Comparison of ENCODE assay signal across 14 cellular contexts in genomic region chr3:137647179-137647578, GRCh38.
"Had no signal": no experiment of that assay in that cellular context is flagged by ENCODE, and none has a peak within 500 bp of the region (broad histone marks: within the 10 kb centered on the region; RNA-seq: fewer than 3 reads in every experiment).

No MANE protein-coding gene starts in this region.

- H3K36me3 ChIP-seq: right atrium auricular region, tibial artery, vagina had no signal

- H3K27me3 Mint-ChIP-seq: activated T-cell treated with anti-CD3 and anti-CD28 coated beads, Interleukin-2, amount 50 U/mL, for 24 hours had no signal

- H3K4me1 Mint-ChIP-seq: activated CD8-positive, alpha-beta memory T cell treated with anti-CD3 and anti-CD28 coated beads, Interleukin-2, amount 10 ng/mL, durations not matched to agents 7 days and 5 days had no signal

- H3K4me1 ChIP-seq: right atrium auricular region, tibial artery, vagina had no signal

- H3K9me3 ChIP-seq: right atrium auricular region, tibial artery, vagina had no signal

- H3K4me3 ChIP-seq: right atrium auricular region, skin epidermis, tibial artery, vagina had no signal

- DNase-seq: activated CD4-positive, alpha-beta T cell treated with anti-CD3 and anti-CD28 coated beads, Interleukin-2, amount 50 U/mL, for 4 hours; activated CD4-positive, CD25-positive, alpha-beta regulatory T cell treated with anti-CD3 and anti-CD28 coated beads, Interleukin-2, amount 50 U/mL, for 72 hours; activated CD8-positive, alpha-beta memory T cell treated with anti-CD3 and anti-CD28 coated beads, Interleukin-2, amount 10 ng/mL, durations not matched to agents 7 days and 5 days; activated effector memory CD4-positive, alpha-beta T cell treated with anti-CD3 and anti-CD28 coated beads, Interleukin-2, amount 50 U/mL, for 16 hours; activated T-cell treated with anti-CD3 and anti-CD28 coated beads, Interleukin-2, amount 50 U/mL, for 24 hours; cerebellar nuclear complex; hippocampal formation; tibial artery had no signal

- H3K27me3 ChIP-seq: right atrium auricular region, tibial artery, vagina had no signal

- H3K9me3 Mint-ChIP-seq: activated T-cell treated with anti-CD3 and anti-CD28 coated beads, Interleukin-2, amount 50 U/mL, for 24 hours; dendritic cell treated with granulocyte-macrophage colony-stimulating factor and Interleukin-4, amounts not matched to agents 40 ng/mL and 50 ng/mL, for 4 days; T-helper 2 cell treated with Interferon-gamma antibody and Interleukin-4, amounts not matched to agents 5 μg/mL and 100 μg/mL, for 36 hours had no signal

- H3K4me3 Mint-ChIP-seq: activated CD8-positive, alpha-beta memory T cell treated with anti-CD3 and anti-CD28 coated beads, Interleukin-2, amount 10 ng/mL, durations not matched to agents 7 days and 5 days; activated naive CD8-positive, alpha-beta T cell; activated T-cell treated with anti-CD3 and anti-CD28 coated beads, Interleukin-2, amount 50 U/mL, for 24 hours; dendritic cell treated with granulocyte-macrophage colony-stimulating factor and Interleukin-4, amounts not matched to agents 40 ng/mL and 50 ng/mL, for 4 days; T-helper 2 cell treated with Interferon-gamma antibody and Interleukin-4, amounts not matched to agents 5 μg/mL and 100 μg/mL, for 36 hours had no signal

- H3K27ac ChIP-seq: right atrium auricular region, skin epidermis, tibial artery, vagina had no signal

- H3K27ac Mint-ChIP-seq: activated CD8-positive, alpha-beta memory T cell treated with anti-CD3 and anti-CD28 coated beads, Interleukin-2, amount 10 ng/mL, durations not matched to agents 7 days and 5 days; activated naive CD8-positive, alpha-beta T cell; activated T-cell treated with anti-CD3 and anti-CD28 coated beads, Interleukin-2, amount 50 U/mL, for 24 hours; dendritic cell treated with granulocyte-macrophage colony-stimulating factor and Interleukin-4, amounts not matched to agents 40 ng/mL and 50 ng/mL, for 4 days; T-helper 2 cell treated with Interferon-gamma antibody and Interleukin-4, amounts not matched to agents 5 μg/mL and 100 μg/mL, for 36 hours had no signal

- H3K36me3 Mint-ChIP-seq: activated CD8-positive, alpha-beta memory T cell treated with anti-CD3 and anti-CD28 coated beads, Interleukin-2, amount 10 ng/mL, durations not matched to agents 7 days and 5 days; activated naive CD8-positive, alpha-beta T cell had no signal
